21 cellular contexts compared by ENCODE assay signal in genomic region chr9:83396348-83396747, GRCh38.
DNase-seq lines count a peak whose midpoint lies in the region; ATAC-seq, FAIRE-seq and TF ChIP-seq lines count a peak whose summit lies in the region.
"Had no signal": no experiment of that assay in that cellular context is flagged by ENCODE, and none has a peak within 500 bp of the region (broad histone marks: within the 10 kb centered on the region; RNA-seq: fewer than 3 reads in every experiment).

No MANE protein-coding gene starts in this region.

- 100% methylated on average over 6 of the region's 6 CpGs for WGBS in HepG2 (ENCODE audit: low lambda C conversion rate)
- 86% methylated on average over 6 of the region's 6 CpGs for WGBS in right lobe of liver (ENCODE audit: insufficient coverage, low coverage, low lambda C conversion rate, missing lambda C conversion rate)
- WGBS in neuronal stem cell (ENCODE audit: extremely low coverage in 2 of 2, insufficient read length in 2 of 2, insufficient replicate concordance in 1 of 2), 2 donors = no CpG with 5 or more reads among the region's 6 CpGs

- no peak overlapping the region for H4K8ac ChIP-seq in neuronal stem cell (ENCODE audit: low read depth, low read length)

- H3K14ac ChIP-seq in neuronal stem cell (ENCODE audit: low read length) = no peak overlapping the region

- in situ Hi-C loops in HepG2 (cut with HindIII; ENCODE audit: extremely low pct_ligation_motif_present, low pct_unique_long_range_greater_than_20kb) = no loop called here

- no peak for TF ChIP-seq POLR2A in HepG2 (IDR thresholded peaks at IDR 0.05; ENCODE audit: insufficient read depth in 1 of 2, low read depth in 2 of 2, low read length in 2 of 2)
- TF ChIP-seq POLR2A in right lobe of liver (IDR thresholded peaks at IDR 0.05) = no peak

- DNase-seq in HepG2 (ENCODE audit: low spot score) (no peak), right lobe of liver (no peak), WTC11 (ENCODE audit: low spot score) (no peak), neuronal stem cell (ENCODE audit: low spot score) (no peak), SIG-M5 treated with dmso at 0.1 percent for 504 hours (lab: John Stamatoyannopoulos, UW; ENCODE audit: unreplicated experiment) (no peak), T-helper 17 cell (no peak)
- DNase-seq: 8988T; C1 segment of cervical spinal cord; Calu3; CD4-positive, alpha-beta memory T cell; COR-L47; DMS79; EL; GDM1; H9 had no signal

- H3K79me1 ChIP-seq in neuronal stem cell (ENCODE audit: low read depth, low read length) = no peaks in the 10 kb centered on the region

- no peak overlapping the region for H3K4me3 ChIP-seq in HepG2 (replicated peaks in 1 of 3; ENCODE audit: insufficient read depth in 1 of 3, low read depth in 2 of 3, low read length in 3 of 3)
- H3K4me3 ChIP-seq in right lobe of liver = no peak overlapping the region
- no peak overlapping the region for H3K4me3 ChIP-seq in neuronal stem cell (ENCODE audit: low read length in 2 of 2)
- H3K4me3 ChIP-seq: GM23338 had no signal

- CTCF ChIA-PET in HepG2 (lab: Yijun Ruan, JAX; ENCODE audit: low intra/inter-chr PET ratio, low total read pairs) = no interaction called here
- CTCF ChIA-PET in WTC11 (lab: Charles Lee) = interaction anchor here (1.5 kb wide), 1 partner anchor 62 kb away, joined by 3 read pairs; no protein-coding TSS in a partner anchor

- H2BK12ac ChIP-seq in neuronal stem cell (ENCODE audit: low read length) = no peak overlapping the region

- no peak overlapping the region for H2BK5ac ChIP-seq in neuronal stem cell (ENCODE audit: low read length)

- no peak overlapping the region for H2AK5ac ChIP-seq in neuronal stem cell (ENCODE audit: low read depth, low read length)

- no peak for TF ChIP-seq RAD21 in HepG2 (CRISPR knock-in tag; IDR thresholded peaks at IDR 0.05)

- no peak overlapping the region for H2BK120ac ChIP-seq in neuronal stem cell (ENCODE audit: low read depth, low read length)

- H3K79me2 ChIP-seq in HepG2 (ENCODE audit: insufficient read depth, low read length) = no peaks in the 10 kb centered on the region

- H3K27me3 Mint-ChIP-seq in WTC11 (ENCODE audit: low read depth) (no peaks in the 10 kb centered on the region), T-helper 17 cell (no peaks in the 10 kb centered on the region)
- H3K27me3 Mint-ChIP-seq: CD4-positive, alpha-beta memory T cell had no signal

- H3K4me1 ChIP-seq in HepG2 (ENCODE audit: insufficient read depth, low read length) (peaks cover 45% of the 10 kb centered on the region), right lobe of liver (no peaks in the 10 kb centered on the region), neuronal stem cell (ENCODE audit: control insufficient read depth in 2 of 2, insufficient read depth in 1 of 2, low read depth in 1 of 2, low read length in 2 of 2) (peaks cover 4 to 6% of the 10 kb centered on the region in 2 donors)

- H3K9ac ChIP-seq in HepG2 (ENCODE audit: insufficient read depth, low read depth, low read length) (no peak overlapping the region), neuronal stem cell (ENCODE audit: low read depth, low read length, poor library complexity) (no peak overlapping the region)

- peaks cover 4% of the 10 kb centered on the region; the same call in 1 of the 2 replicates for H3K36me3 Mint-ChIP-seq in WTC11
- H3K36me3 Mint-ChIP-seq in T-helper 17 cell (ENCODE audit: low read depth) = no peaks in the 10 kb centered on the region

- H3K27me3 ChIP-seq in HepG2 (ENCODE audit: control insufficient read depth in 1 of 2, insufficient read depth in 2 of 2, low read length in 2 of 2) (no peaks in the 10 kb centered on the region), right lobe of liver (no peaks in the 10 kb centered on the region), neuronal stem cell (ENCODE audit: control insufficient read depth in 3 of 3, insufficient read depth in 3 of 3, low read depth in 1 of 3, low read length in 3 of 3) (no peaks in the 10 kb centered on the region)

- H3K4me2 ChIP-seq in HepG2 (ENCODE audit: low read depth, low read length) (no peak overlapping the region), neuronal stem cell (ENCODE audit: insufficient read depth, low read length, poor library complexity, severe bottlenecking) (no peak overlapping the region)
- H3K4me2 ChIP-seq: GM23338 had no signal

- H4K20me1 ChIP-seq in HepG2 (ENCODE audit: insufficient read depth, low read length) = no peaks in the 10 kb centered on the region

- H3K18ac ChIP-seq in neuronal stem cell (ENCODE audit: low read length) = no peak overlapping the region

- H3K9me3 Mint-ChIP-seq in WTC11 = peaks cover 18% of the 10 kb centered on the region

- H3K4me3 Mint-ChIP-seq in WTC11 = no peak overlapping the region
- H3K4me3 Mint-ChIP-seq in T-helper 17 cell = no peak overlapping the region
- H3K4me3 Mint-ChIP-seq: GM23338, H9 had no signal

- no peak overlapping the region for H3K23ac ChIP-seq in neuronal stem cell (ENCODE audit: low read depth, low read length, poor library complexity)

- H3K4ac ChIP-seq in neuronal stem cell (ENCODE audit: low read length) = no peak overlapping the region

- POLR2A ChIA-PET in HepG2 (lab: Yijun Ruan, JAX) (no interaction called here), WTC11 (lab: Charles Lee) (no interaction called here)

- FAIRE-seq in HepG2 (lab: Jason Lieb, UNC) = no peak
- FAIRE-seq: GM12891, GM18507, GM19239 had no signal

- intact Hi-C loops in HepG2 (cut with micrococcal nuclease; ENCODE audit: unreplicated experiment) (no loop called here), right lobe of liver (cut with DNase I) (no loop called here)

- no peak overlapping the region for H2BK15ac ChIP-seq in neuronal stem cell (ENCODE audit: low read length)

- no peak overlapping the region for H4K91ac ChIP-seq in neuronal stem cell (ENCODE audit: low read depth, low read length, poor library complexity)

- no peak for TF ChIP-seq CTCF in HepG2 (CRISPR knock-in tag; IDR thresholded peaks at IDR 0.05)
- TF ChIP-seq CTCF in right lobe of liver (IDR thresholded peaks at IDR 0.05) = no peak
- no peak for TF ChIP-seq CTCF in WTC11 (IDR thresholded peaks at IDR 0.05)

- H3K9me3 ChIP-seq in HepG2 (ENCODE audit: low read length) (no peaks in the 10 kb centered on the region), right lobe of liver (no peaks in the 10 kb centered on the region), neuronal stem cell (replicated peaks in 1 of 2; ENCODE audit: control insufficient read depth in 2 of 2, insufficient read depth in 1 of 2, low read depth in 1 of 2, low read length in 2 of 2) (peaks cover 0 to 1% of the 10 kb centered on the region in 2 donors), T-helper 17 cell (ENCODE audit: control insufficient read depth, low read length, poor library complexity, severe bottlenecking) (no peaks in the 10 kb centered on the region)

- H3K36me3 ChIP-seq in HepG2 (replicated peaks in 1 of 2; ENCODE audit: control insufficient read depth in 1 of 2, insufficient read depth in 2 of 2, low read length in 2 of 2) = no peaks in the 10 kb centered on the region
- H3K36me3 ChIP-seq in right lobe of liver = no peaks in the 10 kb centered on the region
- no peaks in the 10 kb centered on the region for H3K36me3 ChIP-seq in neuronal stem cell (replicated peaks in 1 of 2; ENCODE audit: control insufficient read depth in 2 of 2, insufficient read depth in 2 of 2, low read length in 2 of 2)

- ATAC-seq in HepG2 (no peak), right lobe of liver (no peak), WTC11 (no peak), GM18858 (IDR thresholded peaks at IDR 0.05; ENCODE audit: unreplicated experiment) (no peak), T-helper 17 cell (no peak)
- ATAC-seq: GM23338, HCT116 had no signal

- H3K27ac ChIP-seq in HepG2 (ENCODE audit: extremely low read length, insufficient read depth, low read length) (no peak overlapping the region), right lobe of liver (no peak overlapping the region), neuronal stem cell (replicated peaks; ENCODE audit: low read length) (no peak overlapping the region)

- H2AFZ ChIP-seq in HepG2 (ENCODE audit: low read length) = no peak overlapping the region
- peak overlapping the region; percentile 66 for H2AFZ ChIP-seq in neuronal stem cell (ENCODE audit: low read length)
- H2AFZ ChIP-seq: GM23338 had no signal

- BruUV-seq in HepG2 (replicated peaks; lab: Mats Ljungman, UMichigan) = no TSS peak

- H3K27ac Mint-ChIP-seq in WTC11 (no peak overlapping the region), T-helper 17 cell (no peak overlapping the region)
- H3K27ac Mint-ChIP-seq: GM23338, H9 had no signal

- TF ChIP-seq EP300 in HepG2 (IDR thresholded peaks at IDR 0.05; ENCODE audit: low read depth in 2 of 2, low read length in 2 of 2) (no peak), HepG2 (CRISPR knock-in tag; IDR thresholded peaks at IDR 0.05; ENCODE audit: borderline replicate concordance) (no peak)

- H3K4me1 Mint-ChIP-seq in WTC11 = no peaks in the 10 kb centered on the region
- no peaks in the 10 kb centered on the region for H3K4me1 Mint-ChIP-seq in T-helper 17 cell
- H3K4me1 Mint-ChIP-seq: CD4-positive, alpha-beta memory T cell; GM23338; H9 had no signal

TF ChIP-seq in HepG2, 621 proteins besides CTCF, POLR2A, EP300 and RAD21:
- TF ChIP-seq NR2F6 (IDR thresholded peaks at IDR 0.05) (no peak), NR2F6 (CRISPR knock-in tag; IDR thresholded peaks at IDR 0.05) (no peak), NFYB (CRISPR knock-in tag; IDR thresholded peaks at IDR 0.05) (peak; percentile 53; the same call in 1 of the 2 replicates)

TF ChIP-seq in WTC11, 78 proteins besides CTCF, POLR2A, EP300 and RAD21:
- no peak for TF ChIP-seq RELA (CRISPR knock-in tag; IDR thresholded peaks at IDR 0.05; ENCODE audit: borderline replicate concordance)
- TF ChIP-seq USF2 (CRISPR knock-in tag; IDR thresholded peaks at IDR 0.05) = peak; percentile 23; the same call in 1 of the 2 replicates

Comparison
In these comparisons a context has a peak if more than half of its experiments do, and no peak if none do; other contexts are left out.
1. Of the 50 proteins assayed by ChIP-seq in both HepG2 and WTC11: peak only in HepG2: NFYB; only in WTC11: USF2; in both: none; in neither: 48.